8 cellular contexts compared by ENCODE assay signal in genomic region chr19:7829561-7830271, GRCh38.
A peak's percentile ranks its signal among the peaks of the same experiment; 100 is the strongest.
DNase-seq lines count a peak whose midpoint lies in the region; ATAC-seq and FAIRE-seq lines count a peak whose summit lies in the region.

EVI5L (plus strand) TSS chr19:7830218; CDS start chr19:7846543, 16,325 bp downstream.

- DNase-seq in AG08396 (ENCODE audit: low spot score), result peak; percentile 99
- DNase-seq in NCI-H345 treated with DMSO at 0.1 percent for 48 hours (lab: John Stamatoyannopoulos, UW; ENCODE audit: unreplicated experiment), result peak; percentile 99
- DNase-seq in cerebellar nuclear complex (lab: John Stamatoyannopoulos, UW), result peak; percentile 99 to 100
- DNase-seq in stimulated activated CD4-positive, alpha-beta T cell treated with anti-CD3 and anti-CD28 coated beads, Interleukin-12 subunit alpha, Interleukin-12 subunit beta, amount 100 ng/mL, for 24 hours (ENCODE audit: low read depth in 2 of 2), result peak; percentile 98 to 99

- ATAC-seq in GM19023 (IDR thresholded peaks at IDR 0.05; ENCODE audit: unreplicated experiment) (peak; percentile 87), HG03342 (IDR thresholded peaks at IDR 0.05; ENCODE audit: unreplicated experiment) (peak; percentile 84)
- peak; percentile 89 for ATAC-seq in activated CD4-positive, CD25-positive, alpha-beta regulatory T cell treated with anti-CD3 and anti-CD28 coated beads, Interleukin-2, amount 50 U/mL, for 24 hours

- peak; percentile 97 for FAIRE-seq in islet of Langerhans (lab: Jason Lieb, UNC)

Comparison
In these comparisons a context has a peak if more than half of its experiments do, and no peak if none do; other contexts are left out.
1. Peak in every context shown above with its lines: DNase-seq and ATAC-seq.